ENCODE assay signal across 9 cellular contexts in the genomic region with DNA sequence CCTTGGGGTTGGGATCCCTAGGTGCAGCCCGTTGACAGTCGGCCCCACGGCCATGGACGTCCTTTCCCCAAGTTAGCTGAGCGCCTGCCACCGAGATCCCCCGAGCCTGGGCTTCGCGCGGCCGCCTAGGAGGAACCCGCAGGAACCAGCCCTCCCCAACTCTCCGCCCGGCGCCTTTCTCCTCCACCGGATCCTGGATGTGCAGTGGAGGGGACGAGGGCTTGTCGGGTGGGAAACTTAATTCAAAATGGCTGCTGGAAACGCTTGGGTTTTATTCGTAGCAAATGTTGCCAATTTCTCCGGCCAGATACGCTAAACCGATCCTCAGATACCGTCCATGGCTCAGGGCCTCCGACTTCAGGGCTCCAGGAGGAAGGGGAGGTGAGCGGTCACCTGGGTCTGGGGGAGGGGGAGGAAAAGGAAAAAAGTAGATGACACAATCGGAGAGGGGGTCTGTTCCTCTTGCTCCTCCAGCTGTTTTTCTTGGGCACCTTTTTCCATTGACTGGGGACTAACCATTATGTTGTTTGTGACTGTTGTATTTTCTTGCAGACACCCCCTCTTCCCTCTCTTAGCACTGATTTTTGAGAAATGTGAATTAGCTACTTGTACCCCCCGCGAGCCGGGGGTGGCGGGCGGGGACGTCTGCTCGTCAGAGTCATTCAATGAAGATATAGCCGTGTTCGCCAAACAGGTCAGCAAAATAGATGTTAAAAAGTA. TPM values are rescaled to one million over a fixed set of nuclear protein-coding genes. Genes with fewer than 3 reads are reported as not detected.
DNase-seq lines count a peak whose midpoint lies in the region; ATAC-seq and TF ChIP-seq lines count a peak whose summit lies in the region.
"Had no signal": no experiment of that assay in that cellular context is flagged by ENCODE, and none has a peak within 500 bp of the region (broad histone marks: within the 10 kb centered on the region; RNA-seq: fewer than 3 reads in every experiment).

No MANE protein-coding gene starts in this region.

- H3K9me3 Mint-ChIP-seq in glutamatergic neuron (ENCODE audit: unreplicated experiment), result peaks cover 27% of the 10 kb centered on the region
- no peaks in the 10 kb centered on the region for H3K9me3 Mint-ChIP-seq in activated CD4-positive, alpha-beta T cell treated with anti-CD3 and anti-CD28 coated beads, Interleukin-2, amount 10 ng/mL, durations not matched to agents 24 days and 14 days
- H3K9me3 Mint-ChIP-seq: memory B cell had no signal

- peak overlapping the region; percentile 75 for H3K4me3 Mint-ChIP-seq in glutamatergic neuron (ENCODE audit: unreplicated experiment)
- H3K4me3 Mint-ChIP-seq in activated CD4-positive, alpha-beta T cell treated with anti-CD3 and anti-CD28 coated beads, Interleukin-2, amount 10 ng/mL, durations not matched to agents 24 days and 14 days, result no peak overlapping the region
- H3K4me3 Mint-ChIP-seq: memory B cell had no signal

- peaks cover 47% of the 10 kb centered on the region for H3K36me3 ChIP-seq in RWPE2 (ENCODE audit: low read depth)
- peaks cover 20% of the 10 kb centered on the region for H3K36me3 ChIP-seq in osteoblast (ENCODE audit: insufficient read depth, low read length)

- H3K4me2 ChIP-seq in osteoblast (ENCODE audit: insufficient read depth, low read length), result peak overlapping the region; percentile 100

- CTCF ChIA-PET in AG04450 (lab: Charles Lee), result interaction anchor here (0.5 to 0.9 kb wide), 3 partner anchors 15 to 1592 kb away, joined by 3 to 6 read pairs (median 4); no protein-coding TSS in a partner anchor

- peaks cover 51% of the 10 kb centered on the region for H3K79me2 ChIP-seq in osteoblast (ENCODE audit: insufficient read depth, low read length)

- peak overlapping the region; percentile 89 for H2AFZ ChIP-seq in osteoblast (ENCODE audit: low read length)

- no peak for ATAC-seq in RWPE2 (ENCODE audit: low read depth)

- no peaks in the 10 kb centered on the region; the same call in 1 of the 2 replicates for H3K9me3 ChIP-seq in AG04450 (ENCODE audit: control insufficient read depth, insufficient read depth, low read length)
- no peaks in the 10 kb centered on the region for H3K9me3 ChIP-seq in RWPE2 (ENCODE audit: severe bottlenecking)
- H3K9me3 ChIP-seq in osteoblast (ENCODE audit: low read depth, low read length), result no peaks in the 10 kb centered on the region

- POLR2A ChIA-PET in AG04450 (lab: Yijun Ruan, JAX), result interaction anchor here (0.7 to 6.8 kb wide), 3 partner anchors 6 to 1137 kb away, joined by 3 to 113 read pairs (median 4); no protein-coding TSS in a partner anchor

- H3K27me3 ChIP-seq in AG04450 (ENCODE audit: control insufficient read depth, insufficient read depth, low read length), result no peaks in the 10 kb centered on the region
- no peaks in the 10 kb centered on the region for H3K27me3 ChIP-seq in RWPE2 (ENCODE audit: insufficient read depth, poor library complexity, severe bottlenecking)
- H3K27me3 ChIP-seq in osteoblast (ENCODE audit: insufficient read depth, low read length), result no peaks in the 10 kb centered on the region

- H3K27ac Mint-ChIP-seq in glutamatergic neuron (ENCODE audit: unreplicated experiment), result no peak overlapping the region
- no peak overlapping the region for H3K27ac Mint-ChIP-seq in activated CD4-positive, alpha-beta T cell treated with anti-CD3 and anti-CD28 coated beads, Interleukin-2, amount 10 ng/mL, durations not matched to agents 24 days and 14 days
- H3K27ac Mint-ChIP-seq: memory B cell had no signal

- peaks cover 7% of the 10 kb centered on the region for H3K36me3 Mint-ChIP-seq in glutamatergic neuron (ENCODE audit: unreplicated experiment)
- peaks cover 1% of the 10 kb centered on the region for H3K36me3 Mint-ChIP-seq in activated CD4-positive, alpha-beta T cell treated with anti-CD3 and anti-CD28 coated beads, Interleukin-2, amount 10 ng/mL, durations not matched to agents 24 days and 14 days (ENCODE audit: low read depth)
- H3K36me3 Mint-ChIP-seq: memory B cell had no signal

- H4K20me1 ChIP-seq in osteoblast (ENCODE audit: insufficient read depth, low read length), result no peaks in the 10 kb centered on the region

- peaks cover 16% of the 10 kb centered on the region for H3K4me1 Mint-ChIP-seq in glutamatergic neuron (ENCODE audit: low read depth, unreplicated experiment)
- peaks cover 9% of the 10 kb centered on the region for H3K4me1 Mint-ChIP-seq in activated CD4-positive, alpha-beta T cell treated with anti-CD3 and anti-CD28 coated beads, Interleukin-2, amount 10 ng/mL, durations not matched to agents 24 days and 14 days

- DNase-seq in AG04450 (ENCODE audit: low read depth, low spot score) (no peak), RWPE2 (ENCODE audit: low spot score) (no peak), glutamatergic neuron (peak; percentile 51), osteoblast (ENCODE audit: insufficient read length, low spot score, missing footprints) (peak; percentile 83), COLO829 (ENCODE audit: low spot score) (no peak), T1000 (lab: John Stamatoyannopoulos, UW) (no peak), NCI-H1930 (lab: John Stamatoyannopoulos, UW) (no peak)
- DNase-seq in activated CD4-positive, alpha-beta T cell treated with anti-CD3 and anti-CD28 coated beads, Interleukin-2, amount 10 ng/mL, durations not matched to agents 24 days and 14 days, result no peak

- H3K4me3 ChIP-seq in AG04450 (ENCODE audit: low read depth, low read length) (peak overlapping the region; percentile 91), RWPE2 (ENCODE audit: severe bottlenecking) (peak overlapping the region; percentile 81), osteoblast (ENCODE audit: insufficient read depth, low read length) (peak overlapping the region; percentile 86)

- TF ChIP-seq CTCF in AG04450 (IDR thresholded peaks at IDR 0.05; ENCODE audit: low read depth, low read length) (no peak), RWPE2 (IDR thresholded peaks at IDR 0.05; ENCODE audit: poor library complexity, severe bottlenecking) (no peak), glutamatergic neuron (IDR thresholded peaks at IDR 0.05; ENCODE audit: partially characterized antibody, unreplicated experiment) (no peak), osteoblast (IDR thresholded peaks at IDR 0.05; ENCODE audit: extremely low read depth, low read depth, low read length) (no peak)

- no peaks in the 10 kb centered on the region for H3K4me1 ChIP-seq in RWPE2 (ENCODE audit: insufficient read depth, poor library complexity, severe bottlenecking)
- H3K4me1 ChIP-seq in osteoblast (ENCODE audit: insufficient read depth, low read length), result peaks cover 21% of the 10 kb centered on the region

- intact Hi-C loops in activated CD4-positive, alpha-beta T cell treated with anti-CD3 and anti-CD28 coated beads, Interleukin-2, amount 10 ng/mL, durations not matched to agents 24 days and 14 days (cut with micrococcal nuclease), result loop anchor here (10.0 kb wide), 2 partner anchors 795 to 1405 kb away; no protein-coding TSS in a partner anchor

- peak overlapping the region; percentile 95 for H3K27ac ChIP-seq in AG04450 (ENCODE audit: low read depth, low read length)
- peak overlapping the region; percentile 80 for H3K27ac ChIP-seq in RWPE2 (ENCODE audit: poor library complexity, severe bottlenecking)
- H3K27ac ChIP-seq in osteoblast (ENCODE audit: low read depth, low read length), result peak overlapping the region; percentile 86

- H3K27me3 Mint-ChIP-seq in glutamatergic neuron (ENCODE audit: unreplicated experiment), result peaks cover 53% of the 10 kb centered on the region
- peaks cover 72% of the 10 kb centered on the region for H3K27me3 Mint-ChIP-seq in activated CD4-positive, alpha-beta T cell treated with anti-CD3 and anti-CD28 coated beads, Interleukin-2, amount 10 ng/mL, durations not matched to agents 24 days and 14 days

RNA-seq across cellular contexts. Expression of a gene that starts 4.5 kb away (rescaled TPM):
- polyA plus RNA-seq in AG04450 (2011; rRNA removed), result 87.2 and 107 TPM in 2 replicates
- 505 and 558 TPM in 2 replicates for polyA minus RNA-seq in AG04450 (2011; rRNA and poly(A)+ RNA removed)
- total RNA-seq in glutamatergic neuron (ENCODE audit: unreplicated experiment) (4.8 TPM), osteoblast (11.9 and 15.9 TPM in 2 replicates)
- total RNA-seq in activated CD4-positive, alpha-beta T cell treated with anti-CD3 and anti-CD28 coated beads, Interleukin-2, amount 10 ng/mL, durations not matched to agents 24 days and 14 days, result 0.31 TPM in 1 of 2 replicates, not detected in the other

Comparison
In these comparisons a context has a peak if more than half of its experiments do, and no peak if none do; other contexts are left out.
1. DNase-seq: peak in glutamatergic neuron (single experiment) and osteoblast (single experiment); none in AG04450 (single experiment), RWPE2 (single experiment), COLO829 (single experiment), T1000 (single experiment), activated CD4-positive, alpha-beta T cell treated with anti-CD3 and anti-CD28 coated beads, Interleukin-2, amount 10 ng/mL, durations not matched to agents 24 days and 14 days (single experiment) and NCI-H1930 (0 of 2).
2. Peak in every context shown above with its lines, with median percentiles within 50 percentile points of each other: H3K27ac ChIP-seq and H3K4me3 ChIP-seq.